ENCODE assay signal across 9 cellular contexts in genomic region chr9:5557606-5558587, GRCh38. TPM values are rescaled to one million over a fixed set of nuclear protein-coding genes. Genes with fewer than 3 reads are reported as not detected.
DNase-seq lines count a peak whose midpoint lies in the region; ATAC-seq lines count a peak whose summit lies in the region.
"Had no signal": no experiment of that assay in that cellular context is flagged by ENCODE, and none has a peak within 500 bp of the region (broad histone marks: within the 10 kb centered on the region; RNA-seq: fewer than 3 reads in every experiment).

No MANE protein-coding gene starts in this region.

- peak overlapping the region; percentile 91 for H3K27ac Mint-ChIP-seq in activated CD4-positive, alpha-beta T cell treated with anti-CD3 and anti-CD28 coated beads, Interleukin-2, amount 10 ng/mL, durations not matched to agents 7 days and 5 days
- H3K27ac Mint-ChIP-seq in stimulated activated naive CD8-positive, alpha-beta T cell treated with anti-CD3 and anti-CD28 coated beads, Interleukin-15, Interleukin-2, amounts not matched to agents 100 ng/mL and 50 ng/mL, for 24 hours = peak overlapping the region; percentile 86

- peaks cover 48% of the 10 kb centered on the region for H3K4me1 Mint-ChIP-seq in activated CD4-positive, alpha-beta T cell treated with anti-CD3 and anti-CD28 coated beads, Interleukin-2, amount 10 ng/mL, durations not matched to agents 7 days and 5 days
- peaks cover 54% of the 10 kb centered on the region for H3K4me1 Mint-ChIP-seq in stimulated activated naive CD8-positive, alpha-beta T cell treated with anti-CD3 and anti-CD28 coated beads, Interleukin-15, Interleukin-2, amounts not matched to agents 100 ng/mL and 50 ng/mL, for 24 hours (ENCODE audit: low read depth)

- intact Hi-C loops in Right ventricle myocardium superior (cut with DNase I) = no loop called here

- no peaks in the 10 kb centered on the region for H3K27me3 Mint-ChIP-seq in activated CD4-positive, alpha-beta T cell treated with anti-CD3 and anti-CD28 coated beads, Interleukin-2, amount 10 ng/mL, durations not matched to agents 7 days and 5 days
- no peaks in the 10 kb centered on the region for H3K27me3 Mint-ChIP-seq in stimulated activated naive CD8-positive, alpha-beta T cell treated with anti-CD3 and anti-CD28 coated beads, Interleukin-15, Interleukin-2, amounts not matched to agents 100 ng/mL and 50 ng/mL, for 24 hours

- ATAC-seq in GM18508 (IDR thresholded peaks at IDR 0.05; ENCODE audit: insufficient read depth, unreplicated experiment) (peak; percentile 59), HG03060 (IDR thresholded peaks at IDR 0.05; ENCODE audit: low read depth, unreplicated experiment) (peak; percentile 35), Right ventricle myocardium superior (ENCODE audit: poor library complexity) (peak; percentile 80)
- ATAC-seq: body of pancreas had no signal

- CTCF ChIA-PET in activated CD4-positive, alpha-beta T cell treated with anti-CD3 and anti-CD28 coated beads, Interleukin-2, amount 10 ng/mL, durations not matched to agents 7 days and 5 days (lab: Charles Lee) = interaction anchor here (0.5 to 3.7 kb wide), 8 partner anchors 9 to 904 kb away, joined by 3 to 15 read pairs (median 4); partner anchors contain the start of gene CD274

- H3K9me3 Mint-ChIP-seq in activated CD4-positive, alpha-beta T cell treated with anti-CD3 and anti-CD28 coated beads, Interleukin-2, amount 10 ng/mL, durations not matched to agents 7 days and 5 days = peaks cover 15% of the 10 kb centered on the region
- H3K9me3 Mint-ChIP-seq in stimulated activated naive CD8-positive, alpha-beta T cell treated with anti-CD3 and anti-CD28 coated beads, Interleukin-15, Interleukin-2, amounts not matched to agents 100 ng/mL and 50 ng/mL, for 24 hours = no peaks in the 10 kb centered on the region

- DNase-seq in activated CD4-positive, alpha-beta T cell treated with anti-CD3 and anti-CD28 coated beads, Interleukin-2, amount 10 ng/mL, durations not matched to agents 7 days and 5 days = peak; percentile 75
- no peak for DNase-seq in Right ventricle myocardium superior
- DNase-seq in NCI-H187 treated with DMSO at 0.1 percent for 48 hours (lab: John Stamatoyannopoulos, UW) = no peak
- DNase-seq in NCI-H2081 (lab: John Stamatoyannopoulos, UW) = no peak
- DNase-seq in NCI-H524 (lab: John Stamatoyannopoulos, UW) = no peak

- peak overlapping the region; percentile 38 for H3K4me3 Mint-ChIP-seq in activated CD4-positive, alpha-beta T cell treated with anti-CD3 and anti-CD28 coated beads, Interleukin-2, amount 10 ng/mL, durations not matched to agents 7 days and 5 days
- H3K4me3 Mint-ChIP-seq in stimulated activated naive CD8-positive, alpha-beta T cell treated with anti-CD3 and anti-CD28 coated beads, Interleukin-15, Interleukin-2, amounts not matched to agents 100 ng/mL and 50 ng/mL, for 24 hours = peak overlapping the region; percentile 59

- POLR2A ChIA-PET in activated CD4-positive, alpha-beta T cell treated with anti-CD3 and anti-CD28 coated beads, Interleukin-2, amount 10 ng/mL, durations not matched to agents 7 days and 5 days (lab: Charles Lee) = interaction anchor here (0.6 kb wide), 1 partner anchor 119 kb away, joined by 5 read pairs; no protein-coding TSS in a partner anchor

- H3K36me3 Mint-ChIP-seq in activated CD4-positive, alpha-beta T cell treated with anti-CD3 and anti-CD28 coated beads, Interleukin-2, amount 10 ng/mL, durations not matched to agents 7 days and 5 days (ENCODE audit: low read depth) = peaks cover 55% of the 10 kb centered on the region
- H3K36me3 Mint-ChIP-seq in stimulated activated naive CD8-positive, alpha-beta T cell treated with anti-CD3 and anti-CD28 coated beads, Interleukin-15, Interleukin-2, amounts not matched to agents 100 ng/mL and 50 ng/mL, for 24 hours (ENCODE audit: low read depth) = peaks cover 5% of the 10 kb centered on the region

RNA-seq across cellular contexts. Expression of gene PDCD1LG2, which starts 47.6 kb away (rescaled TPM):
- total RNA-seq in activated CD4-positive, alpha-beta T cell treated with anti-CD3 and anti-CD28 coated beads, Interleukin-2, amount 10 ng/mL, durations not matched to agents 7 days and 5 days = 1 to 10 TPM; 2.2 TPM
- 2.4 TPM for total RNA-seq in Right ventricle myocardium superior
